In the genomic region with DNA sequence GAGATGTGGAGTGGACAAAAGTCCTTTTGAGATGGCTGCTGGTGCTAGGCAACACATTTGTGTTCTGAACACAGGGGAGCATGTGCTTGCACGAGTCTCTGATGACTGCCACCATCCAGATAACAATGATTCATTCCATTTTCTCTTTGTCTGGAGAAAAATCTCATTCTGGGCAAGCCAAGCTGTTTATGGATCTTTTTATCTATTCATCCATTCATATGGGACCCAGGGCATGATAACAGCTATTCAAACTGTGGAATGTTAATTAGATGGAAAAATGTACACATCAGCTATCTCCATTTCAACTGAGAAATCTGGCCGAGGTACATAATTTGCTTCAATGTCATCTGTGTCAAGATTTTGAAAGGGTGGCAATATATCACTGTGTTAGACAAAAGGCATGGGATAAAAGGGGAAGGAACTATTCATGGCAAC, we compare ENCODE assay signal across 23 cellular contexts.
DNase-seq lines count a peak whose midpoint lies in the region; ATAC-seq, FAIRE-seq and TF ChIP-seq lines count a peak whose summit lies in the region.
"Had no signal": no experiment of that assay in that cellular context is flagged by ENCODE, and none has a peak within 500 bp of the region (broad histone marks: within the 10 kb centered on the region; RNA-seq: fewer than 3 reads in every experiment).

No MANE protein-coding gene starts in this region.

- H3K4me2 ChIP-seq in neural progenitor cell: no peak overlapping the region
- H3K4me2 ChIP-seq in OCI-LY7 (ENCODE audit: low read length): no peak overlapping the region

- H3K36me3 Mint-ChIP-seq in neural progenitor cell: no peaks in the 10 kb centered on the region
- H3K36me3 Mint-ChIP-seq: naive thymus-derived CD8-positive, alpha-beta T cell had no signal

- DNase-seq in NCI-H1417 (lab: John Stamatoyannopoulos, UW): peak in 2 of 3 experiments; percentile 54 to 81
- no peak for DNase-seq in NCI-H1417 treated with DMSO at 0.1 percent for 48 hours (lab: John Stamatoyannopoulos, UW)
- DNase-seq in NCI-H1930 (lab: John Stamatoyannopoulos, UW): peak; percentile 71 to 75
- peak; percentile 4 for DNase-seq in brain microvascular endothelial cell
- DNase-seq in neural progenitor cell (ENCODE audit: low spot score): no peak
- DNase-seq in OCI-LY7 (ENCODE audit: low spot score): no peak
- DNase-seq in H54 (ENCODE audit: insufficient read length, low spot score): no peak
- DNase-seq: 8988T; activated CD4-positive, alpha-beta T cell treated with anti-CD3 and anti-CD28 coated beads, Interleukin-2, amount 10 ng/mL, durations not matched to agents 7 days and 5 days; activated naive CD4-positive, alpha-beta T cell; DMS 273 treated with DMSO at 0.1 percent for 48 hours; kidney; naive thymus-derived CD8-positive, alpha-beta T cell; NCI-H187; spleen; stimulated activated CD8-positive, alpha-beta memory T cell treated with anti-CD3 and anti-CD28 coated beads, Interleukin-4, amount 100 ng/mL, for 48 hours; substantia nigra; SW 1271 had no signal

- H3K27me3 ChIP-seq in brain microvascular endothelial cell (replicated peaks) (no peaks in the 10 kb centered on the region), neural progenitor cell (no peaks in the 10 kb centered on the region)
- H3K27me3 ChIP-seq: spleen had no signal

- in situ Hi-C loops in brain microvascular endothelial cell (cut with HindIII; ENCODE audit: low pct_ligation_motif_present, low sequenced_read_pairs): no loop called here

- BruUV-seq in OCI-LY7 (replicated peaks; lab: Mats Ljungman, UMichigan): no TSS peak

- no peak overlapping the region for H3K4me3 Mint-ChIP-seq in neural progenitor cell
- H3K4me3 Mint-ChIP-seq: activated CD4-positive, alpha-beta T cell treated with anti-CD3 and anti-CD28 coated beads, Interleukin-2, amount 10 ng/mL, durations not matched to agents 7 days and 5 days; memory B cell; naive thymus-derived CD8-positive, alpha-beta T cell had no signal

- no peaks in the 10 kb centered on the region for H3K36me3 ChIP-seq in brain microvascular endothelial cell (replicated peaks)
- H3K36me3 ChIP-seq in neural progenitor cell: no peaks in the 10 kb centered on the region
- no peaks in the 10 kb centered on the region for H3K36me3 ChIP-seq in OCI-LY7 (ENCODE audit: insufficient read depth, low read length)
- H3K36me3 ChIP-seq: prostate gland, spleen had no signal

- peaks cover 2% of the 10 kb centered on the region for H3K9me3 Mint-ChIP-seq in neural progenitor cell
- H3K9me3 Mint-ChIP-seq: activated CD4-positive, alpha-beta T cell treated with anti-CD3 and anti-CD28 coated beads, Interleukin-2, amount 10 ng/mL, durations not matched to agents 7 days and 5 days had no signal

- H3K27ac ChIP-seq in brain microvascular endothelial cell (no peak overlapping the region), neural progenitor cell (no peak overlapping the region), OCI-LY7 (ENCODE audit: low read depth, low read length, poor library complexity, severe bottlenecking) (no peak overlapping the region)
- H3K27ac ChIP-seq: prostate gland, spleen had no signal

- peaks cover 7% of the 10 kb centered on the region for H3K4me1 ChIP-seq in neural progenitor cell
- H3K4me1 ChIP-seq in OCI-LY7 (ENCODE audit: insufficient read depth, low read length, poor library complexity, severe bottlenecking): no peaks in the 10 kb centered on the region
- H3K4me1 ChIP-seq: prostate gland had no signal

- no peaks in the 10 kb centered on the region for H3F3A ChIP-seq in neural progenitor cell (ENCODE audit: low read depth)

- H2AFZ ChIP-seq in neural progenitor cell (replicated peaks): no peak overlapping the region
- H2AFZ ChIP-seq in OCI-LY7 (ENCODE audit: low read length): no peak overlapping the region

- TF ChIP-seq CTCF in brain microvascular endothelial cell (IDR thresholded peaks at IDR 0.05; ENCODE audit: low read depth, low read length, missing control alignments) (no peak), neural progenitor cell (IDR thresholded peaks at IDR 0.05) (no peak), OCI-LY7 (conservative IDR thresholded peaks at IDR 0.05; ENCODE audit: low read length) (no peak)

- H3K27ac Mint-ChIP-seq in neural progenitor cell: peak overlapping the region; percentile 1
- H3K27ac Mint-ChIP-seq: activated CD4-positive, alpha-beta T cell treated with anti-CD3 and anti-CD28 coated beads, Interleukin-2, amount 10 ng/mL, durations not matched to agents 7 days and 5 days; memory B cell; naive thymus-derived CD8-positive, alpha-beta T cell had no signal

- H3K27me3 Mint-ChIP-seq in neural progenitor cell (ENCODE audit: insufficient read depth, low read depth): no peaks in the 10 kb centered on the region
- H3K27me3 Mint-ChIP-seq: memory B cell had no signal

- POLR2A ChIA-PET in OCI-LY7 (lab: Charles Lee): interaction anchor here (0.6 kb wide), 1 partner anchor 72 kb away, joined by 3 read pairs; no protein-coding TSS in a partner anchor

- no peaks in the 10 kb centered on the region for H4K20me1 ChIP-seq in neural progenitor cell (ENCODE audit: low read depth)
- no peaks in the 10 kb centered on the region for H4K20me1 ChIP-seq in OCI-LY7 (ENCODE audit: insufficient read depth, low read length)

- H3K9me3 ChIP-seq in neural progenitor cell (ENCODE audit: low read depth) (no peaks in the 10 kb centered on the region), OCI-LY7 (ENCODE audit: low read length) (no peaks in the 10 kb centered on the region)
- H3K9me3 ChIP-seq: prostate gland, spleen had no signal

- H3K4me3 ChIP-seq in brain microvascular endothelial cell (ENCODE audit: low read depth, low read length): no peak overlapping the region
- no peak overlapping the region for H3K4me3 ChIP-seq in neural progenitor cell
- no peak overlapping the region for H3K4me3 ChIP-seq in OCI-LY7 (ENCODE audit: low read depth, low read length, poor library complexity, severe bottlenecking)
- H3K4me3 ChIP-seq: prostate gland, spleen had no signal

- ATAC-seq in HG02610 (IDR thresholded peaks at IDR 0.05; ENCODE audit: unreplicated experiment): no peak
- ATAC-seq: naive thymus-derived CD8-positive, alpha-beta T cell had no signal

- no peak overlapping the region for H3K9ac ChIP-seq in neural progenitor cell

- H3K79me2 ChIP-seq in neural progenitor cell (ENCODE audit: low read depth) (no peaks in the 10 kb centered on the region), OCI-LY7 (ENCODE audit: insufficient read depth, low read depth, low read length) (no peaks in the 10 kb centered on the region)

- no peak for FAIRE-seq in H54 (lab: Jason Lieb, UNC)
- FAIRE-seq: kidney, RCC 7860, TTC549 had no signal

- CTCF ChIA-PET in OCI-LY7 (lab: Charles Lee; ENCODE audit: unreplicated experiment): no interaction called here

- H3K4me1 Mint-ChIP-seq in neural progenitor cell: peaks cover 25% of the 10 kb centered on the region

- intact Hi-C loops in OCI-LY7 (cut with micrococcal nuclease; ENCODE audit: unreplicated experiment): no loop called here

- H3K9me2 ChIP-seq in OCI-LY7 (ENCODE audit: insufficient read depth, low read length): no peaks in the 10 kb centered on the region

- no peak for TF ChIP-seq POLR2A in H54 (IDR thresholded peaks at IDR 0.05; ENCODE audit: low read depth, low read length)

Comparison
In these comparisons a context has a peak if more than half of its experiments do, and no peak if none do; other contexts are left out.
1. DNase-seq: peak in NCI-H1417 (2 of 3), NCI-H1930 (2 of 2) and brain microvascular endothelial cell (single experiment); none in NCI-H1417 treated with DMSO at 0.1 percent for 48 hours (single experiment), neural progenitor cell (single experiment), OCI-LY7 (single experiment) and H54 (single experiment).